1 cellular context compared by ENCODE assay signal in the genomic region with DNA sequence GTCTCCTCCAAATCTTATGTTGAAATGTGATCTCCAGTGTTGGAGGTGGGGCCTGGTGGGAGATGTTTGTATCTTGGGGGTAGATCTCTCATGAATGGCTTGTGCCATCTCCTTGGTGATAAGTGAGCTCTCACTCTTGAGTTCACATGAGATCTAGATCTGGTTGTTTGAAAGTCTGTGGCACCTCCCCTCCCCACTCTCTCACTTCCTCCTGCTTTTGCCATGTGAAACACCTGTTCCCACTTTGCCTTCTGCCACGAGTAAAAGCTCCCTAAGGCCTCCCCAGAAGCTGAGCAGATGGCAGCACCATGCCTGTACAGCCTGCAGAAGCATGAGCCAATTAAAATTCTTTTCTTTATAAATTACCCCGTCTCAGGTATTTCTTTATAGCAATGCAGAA.
TF ChIP-seq lines count a peak whose summit lies in the region.

No MANE protein-coding gene starts in this region.

TF ChIP-seq in GM23338, 12 proteins besides CTCF, POLR2A, EP300 and RAD21:
- TF ChIP-seq JUNB (IDR thresholded peaks at IDR 0.05; ENCODE audit: unreplicated experiment) (no peak), CREB1 (CRISPR knock-in tag; IDR thresholded peaks at IDR 0.05; ENCODE audit: low read depth) (no peak), NANOG (IDR thresholded peaks at IDR 0.05; ENCODE audit: borderline replicate concordance) (no peak), ZNF331 (CRISPR knock-in tag; IDR thresholded peaks at IDR 0.05; ENCODE audit: low read depth) (no peak), EZH2 (IDR thresholded peaks at IDR 0.05; ENCODE audit: low read depth, unreplicated experiment) (no peak), STAT1 (IDR thresholded peaks at IDR 0.05; ENCODE audit: unreplicated experiment) (no peak), POLR2AphosphoS5 (IDR thresholded peaks at IDR 0.05; ENCODE audit: low read depth) (no peak), EZH2phosphoT487 (IDR thresholded peaks at IDR 0.05; ENCODE audit: unreplicated experiment) (no peak), ZNF114 (CRISPR knock-in tag; IDR thresholded peaks at IDR 0.05) (no peak)
- TF ChIP-seq, protein P1, sequence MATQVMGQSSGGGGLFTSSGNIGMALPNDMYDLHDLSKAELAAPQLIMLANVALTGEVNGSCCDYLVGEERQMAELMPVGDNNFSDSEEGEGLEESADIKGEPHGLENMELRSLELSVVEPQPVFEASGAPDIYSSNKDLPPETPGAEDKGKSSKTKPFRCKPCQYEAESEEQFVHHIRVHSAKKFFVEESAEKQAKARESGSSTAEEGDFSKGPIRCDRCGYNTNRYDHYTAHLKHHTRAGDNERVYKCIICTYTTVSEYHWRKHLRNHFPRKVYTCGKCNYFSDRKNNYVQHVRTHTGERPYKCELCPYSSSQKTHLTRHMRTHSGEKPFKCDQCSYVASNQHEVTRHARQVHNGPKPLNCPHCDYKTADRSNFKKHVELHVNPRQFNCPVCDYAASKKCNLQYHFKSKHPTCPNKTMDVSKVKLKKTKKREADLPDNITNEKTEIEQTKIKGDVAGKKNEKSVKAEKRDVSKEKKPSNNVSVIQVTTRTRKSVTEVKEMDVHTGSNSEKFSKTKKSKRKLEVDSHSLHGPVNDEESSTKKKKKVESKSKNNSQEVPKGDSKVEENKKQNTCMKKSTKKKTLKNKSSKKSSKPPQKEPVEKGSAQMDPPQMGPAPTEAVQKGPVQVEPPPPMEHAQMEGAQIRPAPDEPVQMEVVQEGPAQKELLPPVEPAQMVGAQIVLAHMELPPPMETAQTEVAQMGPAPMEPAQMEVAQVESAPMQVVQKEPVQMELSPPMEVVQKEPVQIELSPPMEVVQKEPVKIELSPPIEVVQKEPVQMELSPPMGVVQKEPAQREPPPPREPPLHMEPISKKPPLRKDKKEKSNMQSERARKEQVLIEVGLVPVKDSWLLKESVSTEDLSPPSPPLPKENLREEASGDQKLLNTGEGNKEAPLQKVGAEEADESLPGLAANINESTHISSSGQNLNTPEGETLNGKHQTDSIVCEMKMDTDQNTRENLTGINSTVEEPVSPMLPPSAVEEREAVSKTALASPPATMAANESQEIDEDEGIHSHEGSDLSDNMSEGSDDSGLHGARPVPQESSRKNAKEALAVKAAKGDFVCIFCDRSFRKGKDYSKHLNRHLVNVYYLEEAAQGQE (IDR thresholded peaks at IDR 0.05; ENCODE audit: unreplicated experiment), result no peak
- TF ChIP-seq, protein P2, sequence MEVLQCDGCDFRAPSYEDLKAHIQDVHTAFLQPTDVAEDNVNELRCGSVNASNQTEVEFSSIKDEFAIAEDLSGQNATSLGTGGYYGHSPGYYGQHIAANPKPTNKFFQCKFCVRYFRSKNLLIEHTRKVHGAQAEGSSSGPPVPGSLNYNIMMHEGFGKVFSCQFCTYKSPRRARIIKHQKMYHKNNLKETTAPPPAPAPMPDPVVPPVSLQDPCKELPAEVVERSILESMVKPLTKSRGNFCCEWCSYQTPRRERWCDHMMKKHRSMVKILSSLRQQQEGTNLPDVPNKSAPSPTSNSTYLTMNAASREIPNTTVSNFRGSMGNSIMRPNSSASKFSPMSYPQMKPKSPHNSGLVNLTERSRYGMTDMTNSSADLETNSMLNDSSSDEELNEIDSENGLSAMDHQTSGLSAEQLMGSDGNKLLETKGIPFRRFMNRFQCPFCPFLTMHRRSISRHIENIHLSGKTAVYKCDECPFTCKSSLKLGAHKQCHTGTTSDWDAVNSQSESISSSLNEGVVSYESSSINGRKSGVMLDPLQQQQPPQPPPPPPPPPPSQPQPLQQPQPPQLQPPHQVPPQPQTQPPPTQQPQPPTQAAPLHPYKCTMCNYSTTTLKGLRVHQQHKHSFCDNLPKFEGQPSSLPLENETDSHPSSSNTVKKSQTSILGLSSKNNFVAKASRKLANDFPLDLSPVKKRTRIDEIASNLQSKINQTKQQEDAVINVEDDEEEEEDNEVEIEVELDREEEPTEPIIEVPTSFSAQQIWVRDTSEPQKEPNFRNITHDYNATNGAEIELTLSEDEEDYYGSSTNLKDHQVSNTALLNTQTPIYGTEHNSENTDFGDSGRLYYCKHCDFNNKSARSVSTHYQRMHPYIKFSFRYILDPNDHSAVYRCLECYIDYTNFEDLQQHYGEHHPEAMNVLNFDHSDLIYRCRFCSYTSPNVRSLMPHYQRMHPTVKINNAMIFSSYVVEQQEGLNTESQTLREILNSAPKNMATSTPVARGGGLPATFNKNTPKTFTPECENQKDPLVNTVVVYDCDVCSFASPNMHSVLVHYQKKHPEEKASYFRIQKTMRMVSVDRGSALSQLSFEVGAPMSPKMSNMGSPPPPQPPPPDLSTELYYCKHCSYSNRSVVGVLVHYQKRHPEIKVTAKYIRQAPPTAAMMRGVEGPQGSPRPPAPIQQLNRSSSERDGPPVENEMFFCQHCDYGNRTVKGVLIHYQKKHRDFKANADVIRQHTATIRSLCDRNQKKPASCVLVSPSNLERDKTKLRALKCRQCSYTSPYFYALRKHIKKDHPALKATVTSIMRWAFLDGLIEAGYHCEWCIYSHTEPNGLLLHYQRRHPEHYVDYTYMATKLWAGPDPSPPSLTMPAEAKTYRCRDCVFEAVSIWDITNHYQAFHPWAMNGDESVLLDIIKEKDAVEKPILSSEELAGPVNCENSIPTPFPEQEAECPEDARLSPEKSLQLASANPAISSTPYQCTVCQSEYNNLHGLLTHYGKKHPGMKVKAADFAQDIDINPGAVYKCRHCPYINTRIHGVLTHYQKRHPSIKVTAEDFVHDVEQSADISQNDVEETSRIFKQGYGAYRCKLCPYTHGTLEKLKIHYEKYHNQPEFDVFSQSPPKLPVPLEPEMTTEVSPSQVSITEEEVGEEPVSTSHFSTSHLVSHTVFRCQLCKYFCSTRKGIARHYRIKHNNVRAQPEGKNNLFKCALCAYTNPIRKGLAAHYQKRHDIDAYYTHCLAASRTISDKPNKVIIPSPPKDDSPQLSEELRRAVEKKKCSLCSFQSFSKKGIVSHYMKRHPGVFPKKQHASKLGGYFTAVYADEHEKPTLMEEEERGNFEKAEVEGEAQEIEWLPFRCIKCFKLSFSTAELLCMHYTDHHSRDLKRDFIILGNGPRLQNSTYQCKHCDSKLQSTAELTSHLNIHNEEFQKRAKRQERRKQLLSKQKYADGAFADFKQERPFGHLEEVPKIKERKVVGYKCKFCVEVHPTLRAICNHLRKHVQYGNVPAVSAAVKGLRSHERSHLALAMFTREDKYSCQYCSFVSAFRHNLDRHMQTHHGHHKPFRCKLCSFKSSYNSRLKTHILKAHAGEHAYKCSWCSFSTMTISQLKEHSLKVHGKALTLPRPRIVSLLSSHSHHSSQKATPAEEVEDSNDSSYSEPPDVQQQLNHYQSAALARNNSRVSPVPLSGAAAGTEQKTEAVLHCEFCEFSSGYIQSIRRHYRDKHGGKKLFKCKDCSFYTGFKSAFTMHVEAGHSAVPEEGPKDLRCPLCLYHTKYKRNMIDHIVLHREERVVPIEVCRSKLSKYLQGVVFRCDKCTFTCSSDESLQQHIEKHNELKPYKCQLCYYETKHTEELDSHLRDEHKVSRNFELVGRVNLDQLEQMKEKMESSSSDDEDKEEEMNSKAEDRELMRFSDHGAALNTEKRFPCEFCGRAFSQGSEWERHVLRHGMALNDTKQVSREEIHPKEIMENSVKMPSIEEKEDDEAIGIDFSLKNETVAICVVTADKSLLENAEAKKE (CRISPR knock-in tag; IDR thresholded peaks at IDR 0.05), result no peak
- TF ChIP-seq, protein P3, sequence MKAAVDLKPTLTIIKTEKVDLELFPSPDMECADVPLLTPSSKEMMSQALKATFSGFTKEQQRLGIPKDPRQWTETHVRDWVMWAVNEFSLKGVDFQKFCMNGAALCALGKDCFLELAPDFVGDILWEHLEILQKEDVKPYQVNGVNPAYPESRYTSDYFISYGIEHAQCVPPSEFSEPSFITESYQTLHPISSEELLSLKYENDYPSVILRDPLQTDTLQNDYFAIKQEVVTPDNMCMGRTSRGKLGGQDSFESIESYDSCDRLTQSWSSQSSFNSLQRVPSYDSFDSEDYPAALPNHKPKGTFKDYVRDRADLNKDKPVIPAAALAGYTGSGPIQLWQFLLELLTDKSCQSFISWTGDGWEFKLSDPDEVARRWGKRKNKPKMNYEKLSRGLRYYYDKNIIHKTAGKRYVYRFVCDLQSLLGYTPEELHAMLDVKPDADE (IDR thresholded peaks at IDR 0.05), result no peak
